In the genomic region with DNA sequence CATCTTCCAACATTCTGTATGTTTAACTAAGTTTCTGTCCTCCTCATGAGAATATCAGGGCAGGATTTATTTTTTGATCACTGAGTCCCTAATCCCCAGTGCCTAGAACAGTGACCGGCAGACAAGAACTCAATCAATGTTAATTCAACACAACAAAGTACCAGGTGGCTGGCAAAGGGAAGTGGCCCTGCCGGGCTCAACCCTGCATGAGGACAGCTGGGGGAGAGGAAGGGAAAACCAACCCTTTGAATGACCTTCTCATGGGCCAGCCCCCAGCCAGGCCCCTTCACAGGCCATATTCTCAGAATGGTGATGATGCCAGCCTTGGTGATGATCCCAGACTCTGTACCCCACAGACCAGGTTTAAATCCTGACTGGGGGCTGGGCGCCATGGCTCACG, we compare ENCODE assay signal across 16 cellular contexts. TPM values are rescaled to one million over a fixed set of nuclear protein-coding genes. Genes with fewer than 3 reads are reported as not detected.
A peak's percentile ranks its signal among the peaks of the same experiment; 100 is the strongest.
DNase-seq lines count a peak whose midpoint lies in the region; ATAC-seq and TF ChIP-seq lines count a peak whose summit lies in the region.
"Had no signal": no experiment of that assay in that cellular context is flagged by ENCODE, and none has a peak within 500 bp of the region (broad histone marks: within the 10 kb centered on the region; RNA-seq: fewer than 3 reads in every experiment).

No MANE protein-coding gene starts in this region.

- TF ChIP-seq POLR2A in gastrocnemius medialis (IDR thresholded peaks at IDR 0.05) = no peak

- peak overlapping the region; percentile 85 for H3K27ac Mint-ChIP-seq in Caco-2 (ENCODE audit: unreplicated experiment)
- peak overlapping the region; percentile 48 for H3K27ac Mint-ChIP-seq in glutamatergic neuron (ENCODE audit: unreplicated experiment)
- H3K27ac Mint-ChIP-seq: endodermal cell had no signal

- H3K36me3 ChIP-seq in Caco-2 (ENCODE audit: control insufficient read depth, insufficient read depth, low read length) = no peaks in the 10 kb centered on the region; the same call in 1 of the 2 replicates
- peaks cover 21% of the 10 kb centered on the region for H3K36me3 ChIP-seq in WERI-Rb-1
- H3K36me3 ChIP-seq in gastrocnemius medialis = no peaks in the 10 kb centered on the region
- H3K36me3 ChIP-seq: uterus had no signal

- POLR2A ChIA-PET in Caco-2 (lab: Charles Lee) = interaction anchor here (1.4 kb wide), 1 partner anchor 11 kb away, joined by 4 read pairs; no protein-coding TSS in a partner anchor

- peaks cover 19% of the 10 kb centered on the region for H3K4me1 Mint-ChIP-seq in Caco-2 (ENCODE audit: low read depth, unreplicated experiment)
- H3K4me1 Mint-ChIP-seq in glutamatergic neuron (ENCODE audit: low read depth, unreplicated experiment) = peaks cover 31% of the 10 kb centered on the region

- H3K27me3 ChIP-seq in Caco-2 (replicated peaks; ENCODE audit: control insufficient read depth, insufficient read depth, low read length) (no peaks in the 10 kb centered on the region), WERI-Rb-1 (ENCODE audit: insufficient read depth, low read depth, severe bottlenecking) (no peaks in the 10 kb centered on the region), gastrocnemius medialis (peaks cover 0 to 8% (median 3%) of the 10 kb centered on the region in 3 donors)
- H3K27me3 ChIP-seq: uterus had no signal

- TF ChIP-seq CTCF in Caco-2 (IDR thresholded peaks at IDR 0.05; ENCODE audit: insufficient read depth in 1 of 2, low read depth in 1 of 2, low read length in 1 of 2, severe bottlenecking in 1 of 2, unreplicated experiment in 1 of 2) = no peak
- no peak for TF ChIP-seq CTCF in WERI-Rb-1 (IDR thresholded peaks at IDR 0.05; ENCODE audit: low read depth, low read length)
- no peak for TF ChIP-seq CTCF in glutamatergic neuron (IDR thresholded peaks at IDR 0.05; ENCODE audit: partially characterized antibody, unreplicated experiment)
- no peak for TF ChIP-seq CTCF in gastrocnemius medialis (IDR thresholded peaks at IDR 0.05 in 4 of 5, conservative IDR thresholded peaks at IDR 0.05 in 1 of 5)

- H3K27ac ChIP-seq in WERI-Rb-1 (peak overlapping the region; percentile 95), gastrocnemius medialis (no peak overlapping the region)
- H3K27ac ChIP-seq: uterus had no signal

- CTCF ChIA-PET in Caco-2 (lab: Charles Lee) = no interaction called here

- in situ Hi-C loops in gastrocnemius medialis (cut with MboI; ENCODE audit: low sequenced_read_pairs in 4 of 4) = no loop called here

- ATAC-seq in HG02981 (IDR thresholded peaks at IDR 0.05; ENCODE audit: unreplicated experiment) = no peak
- no peak for ATAC-seq in gastrocnemius medialis
- ATAC-seq: activated CD4-positive, CD25-positive, alpha-beta regulatory T cell treated with anti-CD3 and anti-CD28 coated beads, Interleukin-2, amount 50 U/mL, for 24 hours; left lobe of liver had no signal

- H3K4me3 Mint-ChIP-seq in Caco-2 (ENCODE audit: unreplicated experiment) (peak overlapping the region; percentile 48), glutamatergic neuron (ENCODE audit: unreplicated experiment) (peak overlapping the region; percentile 3)
- H3K4me3 Mint-ChIP-seq: endodermal cell had no signal

- H3K4me1 ChIP-seq in Caco-2 = peaks cover 14% of the 10 kb centered on the region
- peaks cover 5 to 16% of the 10 kb centered on the region in 2 donors for H3K4me1 ChIP-seq in gastrocnemius medialis

- intact Hi-C loops in Caco-2 (cut with micrococcal nuclease; ENCODE audit: unreplicated experiment) = no loop called here
- intact Hi-C loops in gastrocnemius medialis (cut with DNase I; ENCODE audit: low total_unique reads) = no loop called here

- H3K9me3 ChIP-seq in Caco-2 (no peaks in the 10 kb centered on the region), WERI-Rb-1 (ENCODE audit: severe bottlenecking) (no peaks in the 10 kb centered on the region), gastrocnemius medialis (no peaks in the 10 kb centered on the region)
- H3K9me3 ChIP-seq: uterus had no signal

- no TSS peak for BruUV-seq in Caco-2 (replicated peaks; lab: Mats Ljungman, UMichigan)

- peaks cover 30% of the 10 kb centered on the region for H3K36me3 Mint-ChIP-seq in Caco-2 (ENCODE audit: insufficient read depth, unreplicated experiment)
- H3K36me3 Mint-ChIP-seq in glutamatergic neuron (ENCODE audit: unreplicated experiment) = no peaks in the 10 kb centered on the region

- no peaks in the 10 kb centered on the region for H3K9me3 Mint-ChIP-seq in Caco-2 (ENCODE audit: unreplicated experiment)
- peaks cover 9% of the 10 kb centered on the region for H3K9me3 Mint-ChIP-seq in glutamatergic neuron (ENCODE audit: unreplicated experiment)
- H3K9me3 Mint-ChIP-seq: endodermal cell had no signal

- H3K27me3 Mint-ChIP-seq in Caco-2 (ENCODE audit: insufficient read depth, unreplicated experiment) (no peaks in the 10 kb centered on the region), glutamatergic neuron (ENCODE audit: unreplicated experiment) (peaks cover 10% of the 10 kb centered on the region)

- H3K4me3 ChIP-seq in Caco-2 (ENCODE audit: low read depth, low read length) (no peak overlapping the region), WERI-Rb-1 (ENCODE audit: low read depth, low read length) (no peak overlapping the region), gastrocnemius medialis (no peak overlapping the region)
- H3K4me3 ChIP-seq: uterus had no signal

- peak; percentile 33 for DNase-seq in CD1c-positive myeloid dendritic cell (ENCODE audit: extremely low spot score)
- no peak for DNase-seq in Caco-2
- DNase-seq in WERI-Rb-1 = peak; percentile 53
- DNase-seq in glutamatergic neuron = no peak
- DNase-seq in gastrocnemius medialis = no peak
- DNase-seq in KG1 (lab: John Stamatoyannopoulos, UW) = no peak
- DNase-seq: activated effector memory CD4-positive, alpha-beta T cell treated with Interleukin-2 at 50 U/mL for 16 hours; DND-41; endodermal cell; IMR-90; NCI-H1092 treated with DMSO at 0.1 percent for 48 hours; NCI-H446 treated with DMSO at 0.1 percent for 48 hours; uterus had no signal

RNA-seq across cellular contexts. Expression of a gene that starts 1.4 kb away (rescaled TPM):
- total RNA-seq in Caco-2 (2022) = 3.6 TPM in 2 replicates
- 61.1 TPM for total RNA-seq in glutamatergic neuron (ENCODE audit: unreplicated experiment)
- total RNA-seq in gastrocnemius medialis = 1 to 10 TPM; 2.4 to 7.0 (median 5.2) TPM
- total RNA-seq: IMR-90 had no signal

RNA-seq across cellular contexts. Expression of a gene that starts 31.7 kb away (rescaled TPM):
- 26.5 and 31.7 TPM in 2 replicates for total RNA-seq in Caco-2 (2022)
- 2.7 TPM for total RNA-seq in glutamatergic neuron (ENCODE audit: unreplicated experiment)
- 1 to 10 TPM; 2.6 to 5.7 (median 4.4) TPM for total RNA-seq in gastrocnemius medialis

Comparison
In these comparisons a context has a peak if more than half of its experiments do, and no peak if none do; other contexts are left out.
1. DNase-seq: peak in CD1c-positive myeloid dendritic cell (single experiment) and WERI-Rb-1 (single experiment); none in Caco-2 (0 of 2), glutamatergic neuron (single experiment), gastrocnemius medialis (0 of 2) and KG1 (single experiment).